ENCODE assay signal across 16 cellular contexts in the genomic region with DNA sequence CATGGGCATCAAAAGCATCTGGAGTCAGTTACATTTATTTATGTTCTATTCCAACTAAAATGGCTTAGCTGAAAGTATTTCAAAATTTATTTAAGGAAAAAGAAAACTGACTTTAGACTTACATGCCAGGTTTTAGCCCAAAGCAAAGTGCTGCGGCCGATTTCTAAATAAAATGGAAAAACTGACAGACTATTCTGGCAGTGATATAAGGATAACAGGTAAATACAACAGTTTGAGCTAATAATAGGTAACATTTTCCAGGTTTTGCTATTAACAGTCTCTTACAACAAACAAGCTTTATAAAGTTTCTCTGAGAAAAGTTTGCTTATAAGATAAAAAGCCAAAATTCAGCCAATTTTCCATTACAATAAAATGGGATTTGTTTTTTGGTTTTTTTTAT.
"Had no signal": no experiment of that assay in that cellular context is flagged by ENCODE, and none has a peak within 500 bp of the region (broad histone marks: within the 10 kb centered on the region; RNA-seq: fewer than 3 reads in every experiment).

No MANE protein-coding gene starts in this region.

- H3K4me3 Mint-ChIP-seq: T-cell had no signal

- H3K36me3 ChIP-seq: SJSA1 had no signal

- H3K27me3 ChIP-seq: SJSA1 had no signal

- H3K27me3 Mint-ChIP-seq: T-cell had no signal

- H3K4me1 Mint-ChIP-seq: T-cell had no signal

- H3K4me3 ChIP-seq: SJSA1 had no signal

- ATAC-seq: T-cell had no signal

- FAIRE-seq: RCC 7860 had no signal

- H3K27ac Mint-ChIP-seq: T-cell had no signal

- DNase-seq: KBM-7, MV-4-11, NCI-H1048, NCI-H187, NCI-H2171 treated with DMSO at 0.1 percent for 48 hours, NCI-H446 treated with DMSO at 0.1 percent for 48 hours, NCI-H526, OCI-M1, Right ventricle myocardium superior, RPMI8226, SIG-M5, SK-N-SH, SW 1271, T-cell had no signal

- H3K9me3 ChIP-seq: SJSA1, SK-N-SH had no signal

- H3K4me1 ChIP-seq: SJSA1 had no signal

- H3K27ac ChIP-seq: SJSA1 had no signal

- H3K36me3 Mint-ChIP-seq: T-cell had no signal

- H3K9ac ChIP-seq: SK-N-SH had no signal
